In the genomic region with DNA sequence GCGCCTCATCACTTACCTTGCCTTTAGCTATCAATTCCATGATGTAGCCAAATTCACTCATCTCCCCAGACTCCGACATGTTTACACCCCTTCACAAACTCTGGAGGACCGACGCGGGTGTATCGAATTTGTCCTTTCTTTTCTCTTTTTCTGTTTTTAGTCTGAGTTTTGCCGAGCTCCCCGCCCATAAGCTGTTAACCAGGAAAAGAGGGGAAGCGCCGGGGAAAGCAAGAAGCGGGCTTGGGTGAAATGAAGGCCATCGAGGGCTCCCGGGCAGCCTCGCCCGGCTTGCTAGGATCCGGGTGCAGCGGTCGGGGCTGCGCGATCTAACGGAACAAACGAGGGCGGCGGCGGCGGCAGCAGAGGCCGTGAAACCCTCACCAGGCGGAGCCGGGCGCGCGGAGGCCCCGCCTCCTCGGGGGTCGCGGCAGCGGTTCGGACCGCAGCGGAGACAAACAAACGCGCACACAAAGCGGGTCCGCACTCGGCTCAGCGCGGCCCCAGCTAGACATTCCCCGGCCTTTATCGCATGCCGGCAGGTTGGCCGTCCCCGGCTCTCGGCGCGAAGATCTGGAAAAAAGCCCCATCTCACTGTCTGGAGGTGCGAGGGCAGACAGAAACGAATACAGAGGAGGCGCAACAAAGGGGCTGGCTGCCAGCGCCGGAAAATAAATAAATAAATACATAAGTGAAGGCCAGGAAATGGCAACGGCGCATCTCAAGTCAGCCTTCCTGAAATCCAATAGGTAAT, we compare ENCODE assay signal across 8 cellular contexts. TPM values are rescaled to one million over a fixed set of nuclear protein-coding genes. Genes with fewer than 3 reads are reported as not detected.
DNase-seq lines count a peak whose midpoint lies in the region; ATAC-seq and TF ChIP-seq lines count a peak whose summit lies in the region.

No MANE protein-coding gene starts in this region.

- TF ChIP-seq CTCF in CD14-positive monocyte (IDR thresholded peaks at IDR 0.05) (no peak), dorsolateral prefrontal cortex (IDR thresholded peaks at IDR 0.05 in 54 of 56, conservative IDR thresholded peaks at IDR 0.05 in 2 of 56; ENCODE audit: low read depth in 1 of 56, partially characterized antibody in 56 of 56) (no peak), thyroid gland (IDR thresholded peaks at IDR 0.05) (no peak)

- no peak for DNase-seq in CD14-positive monocyte (ENCODE audit: low spot score)
- DNase-seq in SJCRH30, result peak; percentile 62 to 75
- DNase-seq in dorsolateral prefrontal cortex, result peak in 3 of 10 donors; percentile 4 to 53 (median 51)
- peak; percentile 26 to 29 for DNase-seq in lung microvascular endothelial cell (ENCODE audit: low read depth in 2 of 2)
- peak; percentile 10 to 16 for DNase-seq in thyroid gland
- no peak for DNase-seq in KG1 (lab: John Stamatoyannopoulos, UW)

- H3K9me3 ChIP-seq in SJCRH30 (replicated peaks), result no peaks in the 10 kb centered on the region; the same call in 1 of the 2 replicates
- H3K9me3 ChIP-seq in thyroid gland, result no peaks in the 10 kb centered on the region

- ATAC-seq in GM18909 (IDR thresholded peaks at IDR 0.05; ENCODE audit: poor library complexity, unreplicated experiment) (peak; percentile 75), HG03432 (IDR thresholded peaks at IDR 0.05; ENCODE audit: unreplicated experiment) (peak; percentile 75)

- H3K36me3 Mint-ChIP-seq in CD14-positive monocyte, result peaks cover 8 to 12% of the 10 kb centered on the region in 2 donors

- H3K27me3 ChIP-seq in SJCRH30, result 0 out of 2 replicates have a peak, but pooled peaks cover 4% of the 10 kb centered on the region
- peaks cover 0 to 65% (median 42%) of the 10 kb centered on the region in 45 donors for H3K27me3 ChIP-seq in dorsolateral prefrontal cortex
- H3K27me3 ChIP-seq in thyroid gland, result peaks cover 29% of the 10 kb centered on the region

- H3K27ac ChIP-seq in SJCRH30, result 0 out of 2 replicates have a peak overlapping the region, but pooled peaks have one; percentile 4
- H3K27ac ChIP-seq in dorsolateral prefrontal cortex, result peak overlapping the region in 32 of 59 donors; percentile 1 to 78 (median 50)
- no peak overlapping the region for H3K27ac ChIP-seq in thyroid gland

- H3K9me3 Mint-ChIP-seq in CD14-positive monocyte, result peaks cover 0 to 29% (median 20%) of the 10 kb centered on the region in 7 donors

- H3K4me1 ChIP-seq in SJCRH30 (no peaks in the 10 kb centered on the region), thyroid gland (peaks cover 16% of the 10 kb centered on the region in 2 donors)

- 3 to 4% methylated on average over 27 to 52 of the region's 62 CpGs for WGBS in thyroid gland, 2 donors

- H3K36me3 ChIP-seq in SJCRH30 (no peaks in the 10 kb centered on the region), thyroid gland (no peaks in the 10 kb centered on the region)

- H3K4me3 Mint-ChIP-seq in CD14-positive monocyte, result peak overlapping the region; percentile 85 to 99

- H3K4me3 ChIP-seq in SJCRH30, result peak overlapping the region; percentile 68
- H3K4me3 ChIP-seq in dorsolateral prefrontal cortex, result peak overlapping the region; percentile 34 to 77 (median 61)
- H3K4me3 ChIP-seq in thyroid gland (replicated peaks in 1 of 3), result peak overlapping the region; percentile 8 to 35 (median 22)

- no peak overlapping the region for H3K27ac Mint-ChIP-seq in CD14-positive monocyte

- TF ChIP-seq POLR2A in thyroid gland (IDR thresholded peaks at IDR 0.05), result no peak

- peaks cover 77 to 89% (median 87%) of the 10 kb centered on the region in 3 donors for H3K27me3 Mint-ChIP-seq in CD14-positive monocyte (ENCODE audit: low read depth in 3 of 3)

- intact Hi-C loops in CD14-positive monocyte (cut with micrococcal nuclease) (loop anchor here (10.0 kb wide), 3 partner anchors 85 to 425 kb away; a partner anchor contains a TSS), dorsolateral prefrontal cortex (cut with DNase I) (loop anchor here in 1 of 2 donors (10.0 kb wide), 1 partner anchor 65 kb away; no protein-coding TSS in a partner anchor), thyroid gland (cut with DNase I) (no loop called here)

- H3K4me1 Mint-ChIP-seq in CD14-positive monocyte, result peaks cover 23% of the 10 kb centered on the region

RNA-seq across cellular contexts. Expression of a gene that starts 10.4 kb away (rescaled TPM):
- 1 to 10 TPM; 1.7 to 1.9 TPM for polyA plus RNA-seq in CD14-positive monocyte
- 14.9 and 15.3 TPM in 2 replicates for total RNA-seq in SJCRH30 (2014; rRNA removed; shearing (Covaris generic))
- total RNA-seq in dorsolateral prefrontal cortex (10 to 100 TPM; 16.6 to 66.6 (median 40.9) TPM), lung microvascular endothelial cell (0.20 and 0.22 TPM in 2 replicates), thyroid gland (1 to 10 TPM in 3 of 4 donors, under 1 TPM in 1; 0.22 to 3.4 (median 2.1) TPM)

Comparison
In these comparisons a context has a peak if more than half of its experiments do, and no peak if none do; other contexts are left out.
1. DNase-seq: peak in SJCRH30 (2 of 2), lung microvascular endothelial cell (2 of 2) and thyroid gland (2 of 2); none in CD14-positive monocyte (single experiment) and KG1 (single experiment).
2. H3K27ac ChIP-seq: peak in SJCRH30 (single experiment) and dorsolateral prefrontal cortex (32 of 59); none in thyroid gland (0 of 3).
3. Peak in every context shown above with its lines, with median percentiles within 50 percentile points of each other: H3K4me3 ChIP-seq.